ENCODE assay signal across 22 cellular contexts in the genomic region with DNA sequence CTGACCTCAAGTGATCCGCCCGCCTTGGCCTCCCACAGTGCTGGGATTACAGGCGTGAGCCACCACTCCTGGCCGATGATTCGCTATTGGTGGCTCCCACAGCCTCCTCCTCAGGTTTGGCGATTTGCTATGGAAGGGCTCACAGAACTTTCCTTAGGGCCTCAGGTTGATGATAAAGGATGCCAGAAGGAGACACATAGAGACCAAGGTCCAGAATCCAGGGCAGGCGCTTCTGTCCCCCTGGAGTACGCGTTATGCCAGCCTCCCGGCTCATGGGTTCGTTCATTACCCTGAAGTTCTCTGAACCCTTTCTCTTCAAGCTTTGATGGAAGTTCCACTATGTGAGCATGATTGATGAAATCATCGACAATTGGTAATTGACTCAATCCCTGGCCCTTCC. TPM values are rescaled to one million over a fixed set of nuclear protein-coding genes. Genes with fewer than 3 reads are reported as not detected.
"Had no signal": no experiment of that assay in that cellular context is flagged by ENCODE, and none has a peak within 500 bp of the region (broad histone marks: within the 10 kb centered on the region; RNA-seq: fewer than 3 reads in every experiment).

No MANE protein-coding gene starts in this region.

- H3K27ac ChIP-seq: colonic mucosa, psoas muscle, testis had no signal

- DNase-seq: colonic mucosa; dermis blood vessel endothelial cell; erythroblast; foreskin melanocyte; head of caudate nucleus; kidney; mesendoderm; naive B cell; occipital lobe; psoas muscle; retina; stimulated activated CD4-positive, alpha-beta T cell treated with anti-CD3 and anti-CD28 coated beads, Interleukin-2, amount 100 ng/mL, for 24 hours; stimulated activated CD4-positive, alpha-beta T cell treated with anti-CD3 and anti-CD28 coated beads, Interleukin-4, amount 100 ng/mL, for 4 hours; stimulated activated naive B cell treated with anti-CD40 and anti-IgM and Interleukin-4, amounts not matched to agents 10 μg/mL and 1 μg/mL and 100 μg/mL, for 72 hours; stimulated activated naive CD8-positive, alpha-beta T cell treated with anti-CD3 and anti-CD28 coated beads, Interleukin-15, amount 100 ng/mL, for 72 hours; testis had no signal

- H3K4me3 ChIP-seq: colonic mucosa, hepatocyte, psoas muscle, testis, tibial nerve had no signal

- H3K27me3 ChIP-seq: colonic mucosa, hepatocyte, testis, tibial nerve had no signal

- H3K4me1 ChIP-seq: colonic mucosa, psoas muscle, testis had no signal

- H3K36me3 Mint-ChIP-seq: naive B cell; stimulated activated naive B cell treated with anti-CD40 and anti-IgM and Interleukin-4, amounts not matched to agents 10 μg/mL and 1 μg/mL and 100 μg/mL, for 72 hours had no signal

- FAIRE-seq: endothelial cell of umbilical vein, kidney had no signal

- H3K4me2 ChIP-seq: hepatocyte had no signal

- H3K9me3 Mint-ChIP-seq: naive B cell; nephron; stimulated activated naive B cell treated with anti-CD40 and anti-IgM and Interleukin-4, amounts not matched to agents 10 μg/mL and 1 μg/mL and 100 μg/mL, for 72 hours; stimulated activated naive CD8-positive, alpha-beta T cell treated with anti-CD3 and anti-CD28 coated beads, Interleukin-15, amount 100 ng/mL, for 72 hours had no signal

- H2AFZ ChIP-seq: hepatocyte had no signal

- H3K36me3 ChIP-seq: colonic mucosa, tibial nerve had no signal

- H3K27ac Mint-ChIP-seq: naive B cell; stimulated activated naive B cell treated with anti-CD40 and anti-IgM and Interleukin-4, amounts not matched to agents 10 μg/mL and 1 μg/mL and 100 μg/mL, for 72 hours; stimulated activated naive CD8-positive, alpha-beta T cell treated with anti-CD3 and anti-CD28 coated beads, Interleukin-15, amount 100 ng/mL, for 72 hours had no signal

- ATAC-seq: psoas muscle; sciatic nerve; stimulated activated naive B cell treated with anti-CD40 and anti-IgM and Interleukin-4, amounts not matched to agents 10 μg/mL and 1 μg/mL and 100 μg/mL, for 72 hours; stimulated activated naive CD8-positive, alpha-beta T cell treated with anti-CD3 and anti-CD28 coated beads, Interleukin-15, amount 100 ng/mL, for 72 hours had no signal

- H3K9me3 ChIP-seq: colonic mucosa, psoas muscle, testis, tibial nerve had no signal

- H3K4me3 Mint-ChIP-seq: naive B cell; nephron; stimulated activated naive B cell treated with anti-CD40 and anti-IgM and Interleukin-4, amounts not matched to agents 10 μg/mL and 1 μg/mL and 100 μg/mL, for 72 hours; stimulated activated naive CD8-positive, alpha-beta T cell treated with anti-CD3 and anti-CD28 coated beads, Interleukin-15, amount 100 ng/mL, for 72 hours had no signal

- H3K27me3 Mint-ChIP-seq: naive B cell; stimulated activated naive CD8-positive, alpha-beta T cell treated with anti-CD3 and anti-CD28 coated beads, Interleukin-15, amount 100 ng/mL, for 72 hours had no signal

RNA-seq across cellular contexts. Expression of a gene that starts 56.8 kb away (rescaled TPM):
- polyA plus RNA-seq: liver had no signal
